In genomic region chr1:36553591-36554417, GRCh38 we compare ENCODE assay signal across 8 cellular contexts.
A peak's percentile ranks its signal among the peaks of the same experiment; 100 is the strongest.
DNase-seq lines count a peak whose midpoint lies in the region; ATAC-seq and TF ChIP-seq lines count a peak whose summit lies in the region.

No MANE protein-coding gene starts in this region.

- H3K27me3 Mint-ChIP-seq in GM23338 (ENCODE audit: insufficient read depth, low read depth, poor library complexity): peaks cover 9% of the 10 kb centered on the region

- no peak overlapping the region for H3K4me3 Mint-ChIP-seq in GM23338

- peak; percentile 65 for DNase-seq in ACHN
- DNase-seq in GM23338 (ENCODE audit: low spot score): peak; percentile 97
- peak; percentile 92 for DNase-seq in NCI-H2227 (lab: John Stamatoyannopoulos, UW; ENCODE audit: unreplicated experiment)
- peak; percentile 77 for DNase-seq in activated CD4-positive, CD25-positive, alpha-beta regulatory T cell treated with anti-CD3 and anti-CD28 coated beads, Interleukin-2, amount 50 U/mL, for 72 hours
- DNase-seq in central memory CD4-positive, alpha-beta T cell: peak; percentile 30
- DNase-seq in stimulated activated CD4-positive, alpha-beta T cell treated with anti-CD3 and anti-CD28 coated beads, Interleukin-4, amount 100 ng/mL, for 48 hours (ENCODE audit: low read depth in 2 of 2): peak; percentile 56 to 73

- no peaks in the 10 kb centered on the region for H3K4me1 Mint-ChIP-seq in GM23338

- in situ Hi-C loops in ACHN (cut with HindIII; ENCODE audit: low pct_ligation_motif_present, low pct_unique_long_range_greater_than_20kb, low sequenced_read_pairs): no loop called here

- H3K9me2 ChIP-seq in GM23338 (ENCODE audit: insufficient read depth): no peaks in the 10 kb centered on the region

- no peaks in the 10 kb centered on the region for H3K9me3 ChIP-seq in liver (ENCODE audit: control insufficient read depth in 4 of 4, low read length in 3 of 4)

- TF ChIP-seq CTCF in GM23338 (conservative IDR thresholded peaks at IDR 0.05; ENCODE audit: low read depth in 2 of 2) (peak; percentile 92 to 98), liver (IDR thresholded peaks at IDR 0.05; ENCODE audit: low read depth, low read length, missing input control) (peak; percentile 59)

- H3K9ac ChIP-seq in liver (ENCODE audit: low read depth in 1 of 2, low read length in 2 of 2): no peak overlapping the region

- no peaks in the 10 kb centered on the region for H3K79me2 ChIP-seq in GM23338 (replicated peaks; ENCODE audit: insufficient read depth)

- H3K27me3 ChIP-seq in GM23338 (ENCODE audit: insufficient read depth) (peaks cover 7% of the 10 kb centered on the region; the same call in 1 of the 2 replicates), liver (ENCODE audit: control insufficient read depth in 4 of 4, insufficient read depth in 4 of 4, low read length in 3 of 4) (peaks cover 0 to 12% (median 2%) of the 10 kb centered on the region in 4 donors)

- H3K36me3 ChIP-seq in GM23338 (ENCODE audit: insufficient read depth) (no peaks in the 10 kb centered on the region), liver (ENCODE audit: control insufficient read depth in 4 of 4, insufficient read depth in 3 of 4, low read depth in 1 of 4, low read length in 3 of 4) (no peaks in the 10 kb centered on the region)

- peak; percentile 71 to 81 for TF ChIP-seq RAD21 in liver (IDR thresholded peaks at IDR 0.05)

- H3K4me1 ChIP-seq in GM23338 (ENCODE audit: insufficient read depth) (no peaks in the 10 kb centered on the region), liver (ENCODE audit: control insufficient read depth in 4 of 4, insufficient read depth in 4 of 4, low read length in 3 of 4) (no peaks in the 10 kb centered on the region)

- peak overlapping the region; percentile 70; the same call in 1 of the 2 replicates for H2AFZ ChIP-seq in GM23338

- no peaks in the 10 kb centered on the region for H3F3A ChIP-seq in GM23338 (replicated peaks; ENCODE audit: low read depth)

- no peak overlapping the region for H3K27ac Mint-ChIP-seq in GM23338

- H3K9me3 Mint-ChIP-seq in GM23338: no peaks in the 10 kb centered on the region

- no peak overlapping the region for H3K4me2 ChIP-seq in GM23338

- no peak overlapping the region for H3K27ac ChIP-seq in GM23338 (ENCODE audit: low read depth)
- H3K27ac ChIP-seq in liver (ENCODE audit: low read depth in 1 of 2, low read length in 2 of 2): no peak overlapping the region

- H4K20me1 ChIP-seq in GM23338 (replicated peaks; ENCODE audit: insufficient read depth): no peaks in the 10 kb centered on the region

- no peaks in the 10 kb centered on the region for H3K36me3 Mint-ChIP-seq in GM23338 (ENCODE audit: low read depth)

- ATAC-seq in GM23338: peak; percentile 100
- no peak for ATAC-seq in HG02642 (IDR thresholded peaks at IDR 0.05; ENCODE audit: poor library complexity, unreplicated experiment)

- 18% methylated on average over 20 of the region's 20 CpGs for WGBS in liver

- no peak overlapping the region for H3K4me3 ChIP-seq in GM23338
- no peak overlapping the region for H3K4me3 ChIP-seq in liver (ENCODE audit: low read depth in 1 of 3, low read length in 3 of 3)

TF ChIP-seq in GM23338, 12 proteins besides CTCF, POLR2A, EP300 and RAD21 (continues in another document):
- TF ChIP-seq, protein P1, sequence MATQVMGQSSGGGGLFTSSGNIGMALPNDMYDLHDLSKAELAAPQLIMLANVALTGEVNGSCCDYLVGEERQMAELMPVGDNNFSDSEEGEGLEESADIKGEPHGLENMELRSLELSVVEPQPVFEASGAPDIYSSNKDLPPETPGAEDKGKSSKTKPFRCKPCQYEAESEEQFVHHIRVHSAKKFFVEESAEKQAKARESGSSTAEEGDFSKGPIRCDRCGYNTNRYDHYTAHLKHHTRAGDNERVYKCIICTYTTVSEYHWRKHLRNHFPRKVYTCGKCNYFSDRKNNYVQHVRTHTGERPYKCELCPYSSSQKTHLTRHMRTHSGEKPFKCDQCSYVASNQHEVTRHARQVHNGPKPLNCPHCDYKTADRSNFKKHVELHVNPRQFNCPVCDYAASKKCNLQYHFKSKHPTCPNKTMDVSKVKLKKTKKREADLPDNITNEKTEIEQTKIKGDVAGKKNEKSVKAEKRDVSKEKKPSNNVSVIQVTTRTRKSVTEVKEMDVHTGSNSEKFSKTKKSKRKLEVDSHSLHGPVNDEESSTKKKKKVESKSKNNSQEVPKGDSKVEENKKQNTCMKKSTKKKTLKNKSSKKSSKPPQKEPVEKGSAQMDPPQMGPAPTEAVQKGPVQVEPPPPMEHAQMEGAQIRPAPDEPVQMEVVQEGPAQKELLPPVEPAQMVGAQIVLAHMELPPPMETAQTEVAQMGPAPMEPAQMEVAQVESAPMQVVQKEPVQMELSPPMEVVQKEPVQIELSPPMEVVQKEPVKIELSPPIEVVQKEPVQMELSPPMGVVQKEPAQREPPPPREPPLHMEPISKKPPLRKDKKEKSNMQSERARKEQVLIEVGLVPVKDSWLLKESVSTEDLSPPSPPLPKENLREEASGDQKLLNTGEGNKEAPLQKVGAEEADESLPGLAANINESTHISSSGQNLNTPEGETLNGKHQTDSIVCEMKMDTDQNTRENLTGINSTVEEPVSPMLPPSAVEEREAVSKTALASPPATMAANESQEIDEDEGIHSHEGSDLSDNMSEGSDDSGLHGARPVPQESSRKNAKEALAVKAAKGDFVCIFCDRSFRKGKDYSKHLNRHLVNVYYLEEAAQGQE (IDR thresholded peaks at IDR 0.05; ENCODE audit: unreplicated experiment): no peak
- TF ChIP-seq CREB1 (CRISPR knock-in tag; IDR thresholded peaks at IDR 0.05; ENCODE audit: low read depth): peak; percentile 56; the same call in 1 of the 2 replicates
- TF ChIP-seq EZH2 (IDR thresholded peaks at IDR 0.05; ENCODE audit: low read depth, unreplicated experiment): no peak
- no peak for TF ChIP-seq NANOG (IDR thresholded peaks at IDR 0.05; ENCODE audit: borderline replicate concordance)
- TF ChIP-seq ZNF331 (CRISPR knock-in tag; IDR thresholded peaks at IDR 0.05; ENCODE audit: low read depth): no peak

TF ChIP-seq in liver, 16 proteins besides CTCF, POLR2A, EP300 and RAD21:
- TF ChIP-seq, protein P2, sequence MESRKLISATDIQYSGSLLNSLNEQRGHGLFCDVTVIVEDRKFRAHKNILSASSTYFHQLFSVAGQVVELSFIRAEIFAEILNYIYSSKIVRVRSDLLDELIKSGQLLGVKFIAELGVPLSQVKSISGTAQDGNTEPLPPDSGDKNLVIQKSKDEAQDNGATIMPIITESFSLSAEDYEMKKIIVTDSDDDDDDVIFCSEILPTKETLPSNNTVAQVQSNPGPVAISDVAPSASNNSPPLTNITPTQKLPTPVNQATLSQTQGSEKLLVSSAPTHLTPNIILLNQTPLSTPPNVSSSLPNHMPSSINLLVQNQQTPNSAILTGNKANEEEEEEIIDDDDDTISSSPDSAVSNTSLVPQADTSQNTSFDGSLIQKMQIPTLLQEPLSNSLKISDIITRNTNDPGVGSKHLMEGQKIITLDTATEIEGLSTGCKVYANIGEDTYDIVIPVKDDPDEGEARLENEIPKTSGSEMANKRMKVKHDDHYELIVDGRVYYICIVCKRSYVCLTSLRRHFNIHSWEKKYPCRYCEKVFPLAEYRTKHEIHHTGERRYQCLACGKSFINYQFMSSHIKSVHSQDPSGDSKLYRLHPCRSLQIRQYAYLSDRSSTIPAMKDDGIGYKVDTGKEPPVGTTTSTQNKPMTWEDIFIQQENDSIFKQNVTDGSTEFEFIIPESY (IDR thresholded peaks at IDR 0.05): no peak
- TF ChIP-seq FOXA1 (IDR thresholded peaks at IDR 0.05) (no peak), SP1 (IDR thresholded peaks at IDR 0.05) (no peak), FOXA2 (IDR thresholded peaks at IDR 0.05) (no peak), EGR1 (IDR thresholded peaks at IDR 0.05; ENCODE audit: low read depth in 2 of 2) (no peak), NR2F2 (IDR thresholded peaks at IDR 0.05) (no peak), RXRA (IDR thresholded peaks at IDR 0.05) (no peak), HNF4A (conservative IDR thresholded peaks at IDR 0.05) (no peak), TAF1 (conservative IDR thresholded peaks at IDR 0.05) (no peak), JUND (IDR thresholded peaks at IDR 0.05) (no peak), HNF4G (IDR thresholded peaks at IDR 0.05) (no peak), GABPA (IDR thresholded peaks at IDR 0.05 in 1 of 2, conservative IDR thresholded peaks at IDR 0.05 in 1 of 2) (no peak), YY1 (IDR thresholded peaks at IDR 0.05) (no peak)
- TF ChIP-seq, protein P3, sequence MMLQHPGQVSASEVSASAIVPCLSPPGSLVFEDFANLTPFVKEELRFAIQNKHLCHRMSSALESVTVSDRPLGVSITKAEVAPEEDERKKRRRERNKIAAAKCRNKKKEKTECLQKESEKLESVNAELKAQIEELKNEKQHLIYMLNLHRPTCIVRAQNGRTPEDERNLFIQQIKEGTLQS (IDR thresholded peaks at IDR 0.05): no peak
- TF ChIP-seq, protein P1 (IDR thresholded peaks at IDR 0.05): no peak
- TF ChIP-seq, protein P4, sequence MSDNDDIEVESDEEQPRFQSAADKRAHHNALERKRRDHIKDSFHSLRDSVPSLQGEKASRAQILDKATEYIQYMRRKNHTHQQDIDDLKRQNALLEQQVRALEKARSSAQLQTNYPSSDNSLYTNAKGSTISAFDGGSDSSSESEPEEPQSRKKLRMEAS (IDR thresholded peaks at IDR 0.05): no peak

Comparison
In these comparisons a context has a peak if more than half of its experiments do, and no peak if none do; other contexts are left out.
1. DNase-seq: peak in every context shown above with its lines; median percentile 97 in GM23338; 92 in NCI-H2227; 77 in activated CD4-positive, CD25-positive, alpha-beta regulatory T cell treated with anti-CD3 and anti-CD28 coated beads, Interleukin-2, amount 50 U/mL, for 72 hours; 65 in ACHN; 64 in stimulated activated CD4-positive, alpha-beta T cell treated with anti-CD3 and anti-CD28 coated beads, Interleukin-4, amount 100 ng/mL, for 48 hours; 30 in central memory CD4-positive, alpha-beta T cell.